ENCODE assay signal across 1 cellular context in genomic region chr1:204806943-204807624, GRCh38.
TF ChIP-seq lines count a peak whose summit lies in the region.

No MANE protein-coding gene starts in this region.

TF ChIP-seq in H1, 55 proteins besides CTCF, POLR2A, EP300 and RAD21 (continued from another document):
- TF ChIP-seq KDM1A (IDR thresholded peaks at IDR 0.05; ENCODE audit: borderline replicate concordance, low read length) (no peak), E2F6 (IDR thresholded peaks at IDR 0.05) (peak; percentile 42; the same call in 1 of the 2 replicates), SP2 (IDR thresholded peaks at IDR 0.05; ENCODE audit: low read length) (no peak), USF2 (IDR thresholded peaks at IDR 0.05; ENCODE audit: low read length) (no peak), HDAC2 (IDR thresholded peaks at IDR 0.05; ENCODE audit: borderline replicate concordance in 1 of 2, low read depth in 2 of 2, low read length in 2 of 2) (no peak), YY1 (IDR thresholded peaks at IDR 0.05; ENCODE audit: low read depth, low read length) (peak; percentile 62; the same call in 1 of the 2 replicates), SUZ12 (IDR thresholded peaks at IDR 0.05; ENCODE audit: low read length) (no peak), EZH2 (IDR thresholded peaks at IDR 0.05; ENCODE audit: low read depth, low read length, severe bottlenecking) (no peak), RXRA (IDR thresholded peaks at IDR 0.05; ENCODE audit: insufficient read depth, low read depth, low read length) (0 out of 2 replicates have a peak, but pooled peaks have one; percentile 15), BCL11A (IDR thresholded peaks at IDR 0.05; ENCODE audit: low read depth in 2 of 2, low read length in 2 of 2) (no peak), EGR1 (IDR thresholded peaks at IDR 0.05; ENCODE audit: borderline replicate concordance, low read depth, low read length) (0 out of 2 replicates have a peak, but pooled peaks have one; percentile 12), HDAC6 (IDR thresholded peaks at IDR 0.05; ENCODE audit: low read depth, low read length) (no peak), CBX5 (IDR thresholded peaks at IDR 0.05; ENCODE audit: low read depth, low read length) (no peak), CHD2 (IDR thresholded peaks at IDR 0.05; ENCODE audit: low read length) (no peak), KDM4A (IDR thresholded peaks at IDR 0.05; ENCODE audit: low read depth, low read length, severe bottlenecking) (peak; percentile 72), SRF (IDR thresholded peaks at IDR 0.05; ENCODE audit: low read depth, low read length) (no peak), ATF2 (IDR thresholded peaks at IDR 0.05; ENCODE audit: low read length) (no peak), TAF1 (IDR thresholded peaks at IDR 0.05; ENCODE audit: low read depth, low read length) (0 out of 2 replicates have a peak, but pooled peaks have one; percentile 24), CBX8 (IDR thresholded peaks at IDR 0.05; ENCODE audit: borderline replicate concordance, low read depth, low read length) (no peak), ATF3 (IDR thresholded peaks at IDR 0.05; ENCODE audit: insufficient read depth, low read depth, low read length) (peak; percentile 42; the same call in 1 of the 2 replicates), CHD1 (IDR thresholded peaks at IDR 0.05; ENCODE audit: low read depth, low read length) (no peak), GABPA (IDR thresholded peaks at IDR 0.05; ENCODE audit: borderline replicate concordance, insufficient read depth, low read length) (no peak; the same call in 1 of the 2 replicates), CREB1 (IDR thresholded peaks at IDR 0.05) (peak; percentile 62; the same call in 1 of the 2 replicates), SIRT6 (IDR thresholded peaks at IDR 0.05; ENCODE audit: low read length) (no peak), TAF7 (optimal IDR thresholded peaks at IDR 0.05; ENCODE audit: borderline replicate concordance, low read depth, low read length) (peak; percentile 72), RFX5 (IDR thresholded peaks at IDR 0.05; ENCODE audit: borderline replicate concordance, low read depth, low read length) (no peak), RNF2 (IDR thresholded peaks at IDR 0.05; ENCODE audit: borderline replicate concordance, low read depth, low read length, missing control alignments, poor library complexity, severe bottlenecking) (no peak), BRCA1 (IDR thresholded peaks at IDR 0.05; ENCODE audit: low read depth, low read length) (no peak), JUND (IDR thresholded peaks at IDR 0.05; ENCODE audit: low read length) (no peak), ASH2L (IDR thresholded peaks at IDR 0.05; ENCODE audit: low read length) (peak; percentile 51), POU5F1 (IDR thresholded peaks at IDR 0.05; ENCODE audit: low read depth, low read length) (no peak), SAP30 (IDR thresholded peaks at IDR 0.05; ENCODE audit: insufficient read depth, insufficient replicate concordance, low read length) (no peak), SIN3A (conservative IDR thresholded peaks at IDR 0.05 in 1 of 2, IDR thresholded peaks at IDR 0.05 in 1 of 2; ENCODE audit: low read depth in 1 of 2, low read length in 2 of 2) (no peak), NANOG (IDR thresholded peaks at IDR 0.05; ENCODE audit: insufficient read depth, low read depth, low read length, poor library complexity, severe bottlenecking) (no peak), TBP (IDR thresholded peaks at IDR 0.05; ENCODE audit: low read depth, low read length) (no peak), SP1 (IDR thresholded peaks at IDR 0.05; ENCODE audit: low read depth, low read length) (no peak), JUN (IDR thresholded peaks at IDR 0.05; ENCODE audit: low read depth, low read length) (no peak), TCF12 (IDR thresholded peaks at IDR 0.05; ENCODE audit: low read depth, low read length) (peak; percentile 97)
- TF ChIP-seq, protein P1, sequence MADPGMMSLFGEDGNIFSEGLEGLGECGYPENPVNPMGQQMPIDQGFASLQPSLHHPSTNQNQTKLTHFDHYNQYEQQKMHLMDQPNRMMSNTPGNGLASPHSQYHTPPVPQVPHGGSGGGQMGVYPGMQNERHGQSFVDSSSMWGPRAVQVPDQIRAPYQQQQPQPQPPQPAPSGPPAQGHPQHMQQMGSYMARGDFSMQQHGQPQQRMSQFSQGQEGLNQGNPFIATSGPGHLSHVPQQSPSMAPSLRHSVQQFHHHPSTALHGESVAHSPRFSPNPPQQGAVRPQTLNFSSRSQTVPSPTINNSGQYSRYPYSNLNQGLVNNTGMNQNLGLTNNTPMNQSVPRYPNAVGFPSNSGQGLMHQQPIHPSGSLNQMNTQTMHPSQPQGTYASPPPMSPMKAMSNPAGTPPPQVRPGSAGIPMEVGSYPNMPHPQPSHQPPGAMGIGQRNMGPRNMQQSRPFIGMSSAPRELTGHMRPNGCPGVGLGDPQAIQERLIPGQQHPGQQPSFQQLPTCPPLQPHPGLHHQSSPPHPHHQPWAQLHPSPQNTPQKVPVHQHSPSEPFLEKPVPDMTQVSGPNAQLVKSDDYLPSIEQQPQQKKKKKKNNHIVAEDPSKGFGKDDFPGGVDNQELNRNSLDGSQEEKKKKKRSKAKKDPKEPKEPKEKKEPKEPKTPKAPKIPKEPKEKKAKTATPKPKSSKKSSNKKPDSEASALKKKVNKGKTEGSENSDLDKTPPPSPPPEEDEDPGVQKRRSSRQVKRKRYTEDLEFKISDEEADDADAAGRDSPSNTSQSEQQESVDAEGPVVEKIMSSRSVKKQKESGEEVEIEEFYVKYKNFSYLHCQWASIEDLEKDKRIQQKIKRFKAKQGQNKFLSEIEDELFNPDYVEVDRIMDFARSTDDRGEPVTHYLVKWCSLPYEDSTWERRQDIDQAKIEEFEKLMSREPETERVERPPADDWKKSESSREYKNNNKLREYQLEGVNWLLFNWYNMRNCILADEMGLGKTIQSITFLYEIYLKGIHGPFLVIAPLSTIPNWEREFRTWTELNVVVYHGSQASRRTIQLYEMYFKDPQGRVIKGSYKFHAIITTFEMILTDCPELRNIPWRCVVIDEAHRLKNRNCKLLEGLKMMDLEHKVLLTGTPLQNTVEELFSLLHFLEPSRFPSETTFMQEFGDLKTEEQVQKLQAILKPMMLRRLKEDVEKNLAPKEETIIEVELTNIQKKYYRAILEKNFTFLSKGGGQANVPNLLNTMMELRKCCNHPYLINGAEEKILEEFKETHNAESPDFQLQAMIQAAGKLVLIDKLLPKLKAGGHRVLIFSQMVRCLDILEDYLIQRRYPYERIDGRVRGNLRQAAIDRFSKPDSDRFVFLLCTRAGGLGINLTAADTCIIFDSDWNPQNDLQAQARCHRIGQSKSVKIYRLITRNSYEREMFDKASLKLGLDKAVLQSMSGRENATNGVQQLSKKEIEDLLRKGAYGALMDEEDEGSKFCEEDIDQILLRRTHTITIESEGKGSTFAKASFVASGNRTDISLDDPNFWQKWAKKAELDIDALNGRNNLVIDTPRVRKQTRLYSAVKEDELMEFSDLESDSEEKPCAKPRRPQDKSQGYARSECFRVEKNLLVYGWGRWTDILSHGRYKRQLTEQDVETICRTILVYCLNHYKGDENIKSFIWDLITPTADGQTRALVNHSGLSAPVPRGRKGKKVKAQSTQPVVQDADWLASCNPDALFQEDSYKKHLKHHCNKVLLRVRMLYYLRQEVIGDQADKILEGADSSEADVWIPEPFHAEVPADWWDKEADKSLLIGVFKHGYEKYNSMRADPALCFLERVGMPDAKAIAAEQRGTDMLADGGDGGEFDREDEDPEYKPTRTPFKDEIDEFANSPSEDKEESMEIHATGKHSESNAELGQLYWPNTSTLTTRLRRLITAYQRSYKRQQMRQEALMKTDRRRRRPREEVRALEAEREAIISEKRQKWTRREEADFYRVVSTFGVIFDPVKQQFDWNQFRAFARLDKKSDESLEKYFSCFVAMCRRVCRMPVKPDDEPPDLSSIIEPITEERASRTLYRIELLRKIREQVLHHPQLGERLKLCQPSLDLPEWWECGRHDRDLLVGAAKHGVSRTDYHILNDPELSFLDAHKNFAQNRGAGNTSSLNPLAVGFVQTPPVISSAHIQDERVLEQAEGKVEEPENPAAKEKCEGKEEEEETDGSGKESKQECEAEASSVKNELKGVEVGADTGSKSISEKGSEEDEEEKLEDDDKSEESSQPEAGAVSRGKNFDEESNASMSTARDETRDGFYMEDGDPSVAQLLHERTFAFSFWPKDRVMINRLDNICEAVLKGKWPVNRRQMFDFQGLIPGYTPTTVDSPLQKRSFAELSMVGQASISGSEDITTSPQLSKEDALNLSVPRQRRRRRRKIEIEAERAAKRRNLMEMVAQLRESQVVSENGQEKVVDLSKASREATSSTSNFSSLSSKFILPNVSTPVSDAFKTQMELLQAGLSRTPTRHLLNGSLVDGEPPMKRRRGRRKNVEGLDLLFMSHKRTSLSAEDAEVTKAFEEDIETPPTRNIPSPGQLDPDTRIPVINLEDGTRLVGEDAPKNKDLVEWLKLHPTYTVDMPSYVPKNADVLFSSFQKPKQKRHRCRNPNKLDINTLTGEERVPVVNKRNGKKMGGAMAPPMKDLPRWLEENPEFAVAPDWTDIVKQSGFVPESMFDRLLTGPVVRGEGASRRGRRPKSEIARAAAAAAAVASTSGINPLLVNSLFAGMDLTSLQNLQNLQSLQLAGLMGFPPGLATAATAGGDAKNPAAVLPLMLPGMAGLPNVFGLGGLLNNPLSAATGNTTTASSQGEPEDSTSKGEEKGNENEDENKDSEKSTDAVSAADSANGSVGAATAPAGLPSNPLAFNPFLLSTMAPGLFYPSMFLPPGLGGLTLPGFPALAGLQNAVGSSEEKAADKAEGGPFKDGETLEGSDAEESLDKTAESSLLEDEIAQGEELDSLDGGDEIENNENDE (IDR thresholded peaks at IDR 0.05; ENCODE audit: insufficient replicate concordance, low read length): no peak
- TF ChIP-seq, protein P2, sequence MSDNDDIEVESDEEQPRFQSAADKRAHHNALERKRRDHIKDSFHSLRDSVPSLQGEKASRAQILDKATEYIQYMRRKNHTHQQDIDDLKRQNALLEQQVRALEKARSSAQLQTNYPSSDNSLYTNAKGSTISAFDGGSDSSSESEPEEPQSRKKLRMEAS (IDR thresholded peaks at IDR 0.05): peak; percentile 20; the same call in 1 of the 2 replicates
TF ChIP-seq in H1: peak in this region for 15.
